ENCODE assay signal across 8 cellular contexts in genomic region chr17:27457405-27457730, GRCh38. TPM values are rescaled to one million over a fixed set of nuclear protein-coding genes. Genes with fewer than 3 reads are reported as not detected.
DNase-seq lines count a peak whose midpoint lies in the region; ATAC-seq and TF ChIP-seq lines count a peak whose summit lies in the region.

No MANE protein-coding gene starts in this region.

- no peak overlapping the region for H2BK5ac ChIP-seq in mesenchymal stem cell (ENCODE audit: low read depth, low read length, poor library complexity, severe bottlenecking)

- H3K27me3 Mint-ChIP-seq in activated naive CD4-positive, alpha-beta T cell treated with anti-CD3 and anti-CD28 coated beads for 36 hours (ENCODE audit: low read depth) = no peaks in the 10 kb centered on the region
- peaks cover 9% of the 10 kb centered on the region for H3K27me3 Mint-ChIP-seq in brain

- peak overlapping the region; percentile 93 for H3K4me3 Mint-ChIP-seq in activated naive CD4-positive, alpha-beta T cell treated with anti-CD3 and anti-CD28 coated beads for 36 hours
- H3K4me3 Mint-ChIP-seq in brain = peak overlapping the region; percentile 94 to 98 (median 96)

- H2BK15ac ChIP-seq in mesenchymal stem cell (ENCODE audit: low read depth, poor library complexity, severe bottlenecking) = no peak overlapping the region

- peaks cover 0 to 2% of the 10 kb centered on the region in 2 experiments for H3K36me3 ChIP-seq in mesenchymal stem cell (ENCODE audit: control insufficient read depth in 1 of 2, insufficient read depth in 2 of 2, low read depth in 1 of 2, low read length in 2 of 2)
- H3K36me3 ChIP-seq in transverse colon = no peaks in the 10 kb centered on the region

- no peaks in the 10 kb centered on the region for H3K27me3 ChIP-seq in mesenchymal stem cell (ENCODE audit: control insufficient read depth in 1 of 2, insufficient read depth in 1 of 2, low read length in 2 of 2)
- peaks cover 11% of the 10 kb centered on the region for H3K27me3 ChIP-seq in transverse colon

- no peak for TF ChIP-seq CTCF in brain (conservative IDR thresholded peaks at IDR 0.05)
- TF ChIP-seq CTCF in transverse colon (IDR thresholded peaks at IDR 0.05) = no peak

- CTCF ChIA-PET in activated naive CD4-positive, alpha-beta T cell treated with anti-CD3 and anti-CD28 coated beads for 36 hours (lab: Charles Lee) = interaction anchor here (0.8 to 3.4 kb wide), 6 partner anchors 9 to 153 kb away, joined by 3 to 16 read pairs (median 4); no protein-coding TSS in a partner anchor

- H3K9ac ChIP-seq in mesenchymal stem cell (ENCODE audit: low read length) = peak overlapping the region; percentile 84

- intact Hi-C loops in activated naive CD4-positive, alpha-beta T cell treated with anti-CD3 and anti-CD28 coated beads for 36 hours (cut with micrococcal nuclease) = loop anchor here (2.0 kb wide), 1 partner anchor 105 kb away; no protein-coding TSS in a partner anchor
- intact Hi-C loops in transverse colon (cut with DNase I; ENCODE audit: low total_unique reads) = loop anchor here (5.0 to 10.0 kb wide), 2 partner anchors 103 to 140 kb away; no protein-coding TSS in a partner anchor

- in situ Hi-C loops in transverse colon (cut with MboI; ENCODE audit: low pct_ligation_motif_present in 1 of 4, low pct_unique_long_range_greater_than_20kb in 1 of 4, low sequenced_read_pairs in 3 of 4) (loop anchor here in 2 of 4 donors (25.0 kb wide), 3 partner anchors 95 to 220 kb away; no protein-coding TSS in a partner anchor), KBM-7 (cut with MboI; ENCODE audit: low pct_unique_long_range_greater_than_20kb, low sequenced_read_pairs) (loop anchor here (10.0 kb wide), 1 partner anchor 63 kb away; no protein-coding TSS in a partner anchor)

- H3K27ac Mint-ChIP-seq in activated naive CD4-positive, alpha-beta T cell treated with anti-CD3 and anti-CD28 coated beads for 36 hours = peak overlapping the region; percentile 86
- peak overlapping the region; percentile 83 to 97 (median 93) for H3K27ac Mint-ChIP-seq in brain

- no peak for TF ChIP-seq POLR2A in transverse colon (IDR thresholded peaks at IDR 0.05)

- no peak overlapping the region for H3K14ac ChIP-seq in mesenchymal stem cell (ENCODE audit: low read length in 2 of 2)

- H3K9me3 ChIP-seq in mesenchymal stem cell (ENCODE audit: control insufficient read depth, low read length) (no peaks in the 10 kb centered on the region), transverse colon (no peaks in the 10 kb centered on the region)

- no peak for DNase-seq in activated naive CD4-positive, alpha-beta T cell treated with anti-CD3 and anti-CD28 coated beads for 36 hours
- no peak for DNase-seq in activated naive CD4-positive, alpha-beta T cell (lab: John Stamatoyannopoulos, UW)
- no peak for DNase-seq in mesenchymal stem cell
- no peak for DNase-seq in transverse colon
- DNase-seq in KBM-7 = no peak

- no peak overlapping the region for H2AFZ ChIP-seq in mesenchymal stem cell (ENCODE audit: low read depth, low read length)

- no peak overlapping the region for H2BK120ac ChIP-seq in mesenchymal stem cell (ENCODE audit: low read depth, low read length)

- H3K4me1 Mint-ChIP-seq in activated naive CD4-positive, alpha-beta T cell treated with anti-CD3 and anti-CD28 coated beads for 36 hours (ENCODE audit: low read depth) = peaks cover 54% of the 10 kb centered on the region
- H3K4me1 Mint-ChIP-seq in brain = peaks cover 53% of the 10 kb centered on the region

- H3K18ac ChIP-seq in mesenchymal stem cell (ENCODE audit: low read depth in 1 of 2, low read length in 2 of 2) = peak overlapping the region in 1 of 2 experiments; percentile 0

- peak overlapping the region in 1 of 2 experiments; percentile 38 for H3K23ac ChIP-seq in mesenchymal stem cell (ENCODE audit: low read length in 2 of 2)

- no peak overlapping the region for H3K27ac ChIP-seq in mesenchymal stem cell (ENCODE audit: low read length, poor library complexity, severe bottlenecking)
- peak overlapping the region in 3 of 4 donors; percentile 3 to 89 (median 83) for H3K27ac ChIP-seq in transverse colon

- H2BK12ac ChIP-seq in mesenchymal stem cell (ENCODE audit: low read length in 2 of 2) = no peak overlapping the region

- H3K36me3 Mint-ChIP-seq in activated naive CD4-positive, alpha-beta T cell treated with anti-CD3 and anti-CD28 coated beads for 36 hours (ENCODE audit: low read depth) = peaks cover 26% of the 10 kb centered on the region
- H3K36me3 Mint-ChIP-seq in brain = no peaks in the 10 kb centered on the region

- no peak overlapping the region for H2AK5ac ChIP-seq in mesenchymal stem cell (ENCODE audit: low read length, severe bottlenecking)

- peak overlapping the region; percentile 67 to 77 for H3K4me3 ChIP-seq in mesenchymal stem cell (ENCODE audit: insufficient read depth in 1 of 2, low read depth in 1 of 2, low read length in 2 of 2)
- peak overlapping the region; percentile 78 to 88 (median 84) for H3K4me3 ChIP-seq in transverse colon

- TF ChIP-seq EP300 in transverse colon (IDR thresholded peaks at IDR 0.05; ENCODE audit: low read depth) = no peak

- ATAC-seq in HG03565 (IDR thresholded peaks at IDR 0.05; ENCODE audit: unreplicated experiment) (no peak), GM18868 (IDR thresholded peaks at IDR 0.05; ENCODE audit: unreplicated experiment) (no peak)

- H3K4ac ChIP-seq in mesenchymal stem cell (ENCODE audit: low read depth in 1 of 2, low read length in 2 of 2) = peak overlapping the region in 1 of 2 experiments; percentile 56

- H4K8ac ChIP-seq in mesenchymal stem cell (ENCODE audit: low read length) = no peak overlapping the region

- no peaks in the 10 kb centered on the region for H3K9me3 Mint-ChIP-seq in activated naive CD4-positive, alpha-beta T cell treated with anti-CD3 and anti-CD28 coated beads for 36 hours
- no peaks in the 10 kb centered on the region for H3K9me3 Mint-ChIP-seq in brain

- H3K4me1 ChIP-seq in mesenchymal stem cell (ENCODE audit: control insufficient read depth, insufficient read depth, low read depth, low read length) = peaks cover 26% of the 10 kb centered on the region
- H3K4me1 ChIP-seq in transverse colon = peaks cover 6 to 28% (median 19%) of the 10 kb centered on the region in 4 donors

- WGBS in mesenchymal stem cell = 2% methylated on average over 6 of the region's 7 CpGs
- WGBS in transverse colon (ENCODE audit: low coverage in 1 of 2), 2 donors = 10% methylated on average over 7 of the region's 7 CpGs; no CpG with 5 or more reads in 1 of the 2 donors

- H4K91ac ChIP-seq in mesenchymal stem cell (ENCODE audit: low read length) = no peak overlapping the region

- peak overlapping the region; percentile 93 for H3K4me2 ChIP-seq in mesenchymal stem cell (ENCODE audit: low read length, poor library complexity, severe bottlenecking)

- H3K79me1 ChIP-seq in mesenchymal stem cell (replicated peaks; ENCODE audit: low read length, poor library complexity, severe bottlenecking) = peaks cover 12% of the 10 kb centered on the region

RNA-seq across cellular contexts. Expression of gene KSR1, which starts 1.1 kb away (rescaled TPM):
- total RNA-seq in activated naive CD4-positive, alpha-beta T cell treated with anti-CD3 and anti-CD28 coated beads for 36 hours = 100 to 1,000 TPM; 179 to 189 TPM
- polyA plus RNA-seq in brain (ENCODE audit: insufficient read depth, low read depth, low replicate concordance) = 12.5 TPM
- 20.6 TPM for polyA plus RNA-seq in mesenchymal stem cell (2013, experiment 1 of 2)
- 20.0 TPM for polyA plus RNA-seq in mesenchymal stem cell (2013, experiment 2 of 2)
- 10 to 100 TPM in 3 of 4 donors, 1 to 10 TPM in 1; 8.2 to 55.7 (median 30.9) TPM for total RNA-seq in transverse colon
